ENCODE assay signal across 10 cellular contexts in the genomic region with DNA sequence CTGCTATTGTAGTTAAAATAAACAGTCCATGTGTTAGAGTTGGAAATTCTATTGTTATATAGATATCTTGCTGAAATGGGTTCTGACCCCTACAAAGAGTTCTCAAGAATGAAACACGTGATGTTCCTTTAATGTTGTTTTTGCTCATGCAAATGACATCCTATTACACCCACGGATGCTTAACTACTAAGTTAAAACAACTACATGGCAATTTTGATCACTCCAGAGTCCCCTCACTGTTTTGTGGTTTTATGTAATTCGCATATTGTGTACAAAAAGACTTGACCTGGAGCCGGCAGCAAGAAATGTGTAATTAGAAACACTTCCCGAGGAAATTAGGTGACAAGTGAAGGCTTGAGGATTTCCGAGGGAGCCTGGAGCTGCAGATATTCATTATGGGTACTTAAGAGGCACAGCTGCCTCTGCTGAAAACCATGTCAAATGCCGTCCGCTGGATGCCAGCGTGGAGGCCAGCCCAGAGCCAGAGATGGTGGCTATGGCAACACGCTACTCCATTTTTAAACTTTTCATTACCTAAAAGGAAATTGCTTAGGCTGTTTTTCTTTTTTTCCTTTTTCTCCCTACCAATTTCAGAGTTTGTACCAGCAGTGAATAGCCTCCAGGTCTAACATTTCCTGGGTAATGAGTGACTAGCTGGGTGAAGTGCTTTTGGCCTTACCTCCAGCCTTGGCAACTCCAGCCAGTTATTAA. TPM values are rescaled to one million over a fixed set of nuclear protein-coding genes. Genes with fewer than 3 reads are reported as not detected.
DNase-seq lines count a peak whose midpoint lies in the region; ATAC-seq, FAIRE-seq and TF ChIP-seq lines count a peak whose summit lies in the region.
"Had no signal": no experiment of that assay in that cellular context is flagged by ENCODE, and none has a peak within 500 bp of the region (broad histone marks: within the 10 kb centered on the region; RNA-seq: fewer than 3 reads in every experiment).

No MANE protein-coding gene starts in this region.

- peak overlapping the region; percentile 26 to 68 (median 56) for H3K4me3 Mint-ChIP-seq in brain
- no peak overlapping the region for H3K4me3 Mint-ChIP-seq in T-helper 2 cell treated with Interferon-gamma antibody and Interleukin-4, amounts not matched to agents 5 μg/mL and 100 μg/mL, for 36 hours

- ATAC-seq in right lobe of liver: peak; percentile 60 to 77 (median 70)

- peaks cover 0 to 18% (median 2%) of the 10 kb centered on the region in 4 donors for H3K4me1 ChIP-seq in right lobe of liver
- H3K4me1 ChIP-seq in suprapubic skin: peaks cover 20% of the 10 kb centered on the region

- DNase-seq in NCI-H748 (lab: John Stamatoyannopoulos, UW; ENCODE audit: unreplicated experiment) (peak; percentile 30), NCI-H748 treated with DMSO at 0.1 percent for 48 hours (lab: John Stamatoyannopoulos, UW) (no peak), right lobe of liver (no peak), suprapubic skin (ENCODE audit: low spot score in 2 of 2) (peak; percentile 49 to 73), H54 (ENCODE audit: insufficient read length, low spot score) (no peak), NCI-H446 treated with DMSO at 0.1 percent for 48 hours (lab: John Stamatoyannopoulos, UW) (no peak)
- DNase-seq in T-helper 2 cell treated with Interferon-gamma antibody and Interleukin-4, amounts not matched to agents 5 μg/mL and 100 μg/mL, for 36 hours (ENCODE audit: low spot score): no peak
- DNase-seq: colonic mucosa had no signal

- H3K27ac ChIP-seq in right lobe of liver (peak overlapping the region; percentile 1 to 52 (median 39)), suprapubic skin (peak overlapping the region; percentile 32)
- H3K27ac ChIP-seq: colonic mucosa had no signal

- TF ChIP-seq CTCF in brain (conservative IDR thresholded peaks at IDR 0.05): no peak
- TF ChIP-seq CTCF in right lobe of liver (IDR thresholded peaks at IDR 0.05): no peak
- TF ChIP-seq CTCF in suprapubic skin (IDR thresholded peaks at IDR 0.05): no peak

- FAIRE-seq in H54 (lab: Jason Lieb, UNC): no peak
- FAIRE-seq: A204.1 had no signal

- H3K36me3 ChIP-seq in right lobe of liver (no peaks in the 10 kb centered on the region), suprapubic skin (no peaks in the 10 kb centered on the region)
- H3K36me3 ChIP-seq: colonic mucosa had no signal

- H3K27me3 ChIP-seq in right lobe of liver (no peaks in the 10 kb centered on the region), suprapubic skin (no peaks in the 10 kb centered on the region)
- H3K27me3 ChIP-seq: colonic mucosa had no signal

- peaks cover 3% of the 10 kb centered on the region for H3K27me3 Mint-ChIP-seq in brain
- peaks cover 16% of the 10 kb centered on the region for H3K27me3 Mint-ChIP-seq in T-helper 2 cell treated with Interferon-gamma antibody and Interleukin-4, amounts not matched to agents 5 μg/mL and 100 μg/mL, for 36 hours (ENCODE audit: low read depth)

- 15% methylated on average over 10 of the region's 10 CpGs for WGBS in right lobe of liver (ENCODE audit: insufficient coverage, low coverage, low lambda C conversion rate, missing lambda C conversion rate)
- 7% methylated on average over 10 of the region's 10 CpGs for WGBS in suprapubic skin

- H3K9me3 Mint-ChIP-seq in brain: peaks cover 0 to 8% (median 5%) of the 10 kb centered on the region in 5 experiments
- H3K9me3 Mint-ChIP-seq in T-helper 2 cell treated with Interferon-gamma antibody and Interleukin-4, amounts not matched to agents 5 μg/mL and 100 μg/mL, for 36 hours: no peaks in the 10 kb centered on the region

- no peak for TF ChIP-seq EP300 in suprapubic skin (IDR thresholded peaks at IDR 0.05)

- H3K27ac Mint-ChIP-seq in brain: peak overlapping the region; percentile 16 to 87 (median 82)
- no peak overlapping the region for H3K27ac Mint-ChIP-seq in T-helper 2 cell treated with Interferon-gamma antibody and Interleukin-4, amounts not matched to agents 5 μg/mL and 100 μg/mL, for 36 hours

- intact Hi-C loops in right lobe of liver (cut with DNase I): no loop called here

- H3K36me3 Mint-ChIP-seq in brain: no peaks in the 10 kb centered on the region
- no peaks in the 10 kb centered on the region for H3K36me3 Mint-ChIP-seq in T-helper 2 cell treated with Interferon-gamma antibody and Interleukin-4, amounts not matched to agents 5 μg/mL and 100 μg/mL, for 36 hours (ENCODE audit: low read depth)

- H3K4me1 Mint-ChIP-seq in brain: peaks cover 32% of the 10 kb centered on the region
- peaks cover 8% of the 10 kb centered on the region for H3K4me1 Mint-ChIP-seq in T-helper 2 cell treated with Interferon-gamma antibody and Interleukin-4, amounts not matched to agents 5 μg/mL and 100 μg/mL, for 36 hours (ENCODE audit: low read depth)

- TF ChIP-seq POLR2A in right lobe of liver (IDR thresholded peaks at IDR 0.05): no peak
- no peak for TF ChIP-seq POLR2A in suprapubic skin (IDR thresholded peaks at IDR 0.05)
- TF ChIP-seq POLR2A in H54 (IDR thresholded peaks at IDR 0.05; ENCODE audit: low read depth, low read length): no peak

- no peaks in the 10 kb centered on the region for H3K9me3 ChIP-seq in right lobe of liver
- H3K9me3 ChIP-seq in suprapubic skin: no peaks in the 10 kb centered on the region
- H3K9me3 ChIP-seq: colonic mucosa had no signal

- H3K4me3 ChIP-seq in right lobe of liver: peak overlapping the region in 1 of 3 donors; percentile 19
- no peak overlapping the region for H3K4me3 ChIP-seq in suprapubic skin
- H3K4me3 ChIP-seq: colonic mucosa had no signal

RNA-seq across cellular contexts. Expression of a gene that starts 21.0 kb away (rescaled TPM):
- polyA plus RNA-seq in brain (ENCODE audit: insufficient read depth, low read depth, low replicate concordance): 21.5 TPM
- total RNA-seq in right lobe of liver (10 to 100 TPM in 5 of 6 experiments, 1 to 10 TPM in 1; 7.4 to 21.5 (median 11.3) TPM), suprapubic skin (10 to 100 TPM; 24.9 to 42.2 (median 38.0) TPM)

Comparison
In these comparisons a context has a peak if more than half of its experiments do, and no peak if none do; other contexts are left out.
1. DNase-seq: peak in NCI-H748 (single experiment) and suprapubic skin (2 of 2); none in NCI-H748 treated with DMSO at 0.1 percent for 48 hours (single experiment), right lobe of liver (0 of 3), H54 (single experiment), T-helper 2 cell treated with Interferon-gamma antibody and Interleukin-4, amounts not matched to agents 5 μg/mL and 100 μg/mL, for 36 hours (single experiment) and NCI-H446 treated with DMSO at 0.1 percent for 48 hours (single experiment).